ENCODE assay signal across 32 cellular contexts in genomic region chr14:49187799-49188198, GRCh38.
"Had no signal": no experiment of that assay in that cellular context is flagged by ENCODE, and none has a peak within 500 bp of the region (broad histone marks: within the 10 kb centered on the region; RNA-seq: fewer than 3 reads in every experiment).

No MANE protein-coding gene starts in this region.

- DNase-seq: naive thymus-derived CD8-positive, alpha-beta T cell; nephron progenitor cell; occipital lobe; ovary; posterior cingulate gyrus; psoas muscle; right cardiac atrium; spleen; stimulated activated CD4-positive, alpha-beta T cell treated with anti-CD3 and anti-CD28 coated beads, Interleukin-12 subunit alpha, Interleukin-12 subunit beta, amount 100 ng/mL, for 4 hours; stimulated activated CD4-positive, alpha-beta T cell treated with anti-CD3 and anti-CD28 coated beads, Interleukin-1b, Interleukin-23, amount 100 ng/mL, for 48 hours; stimulated activated CD4-positive, alpha-beta T cell treated with anti-CD3 and anti-CD28 coated beads, Interleukin-4, amount 100 ng/mL, for 1 hour; stimulated activated CD4-positive, alpha-beta T cell treated with anti-CD3 and anti-CD28 coated beads, Interleukin-4, amount 100 ng/mL, for 4 hours; stimulated activated CD8-positive, alpha-beta memory T cell treated with anti-CD3 and anti-CD28 coated beads, Interleukin-4, amount 100 ng/mL, for 48 hours; stimulated activated naive CD4-positive, alpha-beta T cell; stimulated activated naive CD8-positive, alpha-beta T cell treated with anti-CD3 and anti-CD28 coated beads, Interleukin-15, amount 100 ng/mL, for 72 hours; stimulated activated naive CD8-positive, alpha-beta T cell treated with anti-CD3 and anti-CD28 coated beads, Interleukin-15, Interleukin-2, amounts not matched to agents 100 U/mL and 50 U/mL, for 24 hours; substantia nigra; testis; tibial artery; transverse colon; upper lobe of right lung; uterus had no signal

- H3K36me3 ChIP-seq: ovary, spleen, suprapubic skin, tibial artery, transverse colon, upper lobe of right lung, uterus had no signal

- H3K27ac Mint-ChIP-seq: naive thymus-derived CD8-positive, alpha-beta T cell; natural killer cell treated with Interleukin-12 subunit alpha and Interleukin-12 subunit beta and Interleukin-15 and Interleukin-18, amount 100 ng/mL, for 72 hours; nephron progenitor cell; progenitor cell of endocrine pancreas; stimulated activated memory B cell treated with anti-CD40 and anti-IgM and Interleukin-4, amounts not matched to agents 10 μg/mL and 1 μg/mL and 100 μg/mL, for 72 hours; stimulated activated naive CD8-positive, alpha-beta T cell treated with anti-CD3 and anti-CD28 coated beads, Interleukin-15, amount 100 ng/mL, for 72 hours; type B pancreatic cell had no signal

- H3K4me1 Mint-ChIP-seq: naive thymus-derived CD8-positive, alpha-beta T cell; stimulated activated naive CD8-positive, alpha-beta T cell treated with anti-CD3 and anti-CD28 coated beads, Interleukin-15, amount 100 ng/mL, for 72 hours had no signal

- H3K27me3 Mint-ChIP-seq: natural killer cell treated with Interleukin-12 subunit alpha and Interleukin-12 subunit beta and Interleukin-15 and Interleukin-18, amount 100 ng/mL, for 72 hours; progenitor cell of endocrine pancreas; stimulated activated memory B cell treated with anti-CD40 and anti-IgM and Interleukin-4, amounts not matched to agents 10 μg/mL and 1 μg/mL and 100 μg/mL, for 72 hours; type B pancreatic cell had no signal

- H3K4me3 Mint-ChIP-seq: naive thymus-derived CD8-positive, alpha-beta T cell; natural killer cell treated with Interleukin-12 subunit alpha and Interleukin-12 subunit beta and Interleukin-15 and Interleukin-18, amount 100 ng/mL, for 72 hours; nephron progenitor cell; neural crest cell; stimulated activated memory B cell treated with anti-CD40 and anti-IgM and Interleukin-4, amounts not matched to agents 10 μg/mL and 1 μg/mL and 100 μg/mL, for 72 hours; stimulated activated naive CD8-positive, alpha-beta T cell treated with anti-CD3 and anti-CD28 coated beads, Interleukin-15, amount 100 ng/mL, for 72 hours; type B pancreatic cell had no signal

- H2AFZ ChIP-seq: parathyroid adenoma had no signal

- H3K27ac ChIP-seq: ovary, parathyroid adenoma, psoas muscle, skin epidermis, spleen, suprapubic skin, testis, tibial artery, transverse colon, upper lobe of right lung, uterus had no signal

- H3K9ac ChIP-seq: parathyroid adenoma had no signal

- H3K27me3 ChIP-seq: ovary, spleen, suprapubic skin, testis, tibial artery, transverse colon, upper lobe of right lung, uterus had no signal

- H3K36me3 Mint-ChIP-seq: naive thymus-derived CD8-positive, alpha-beta T cell; natural killer cell treated with Interleukin-12 subunit alpha and Interleukin-12 subunit beta and Interleukin-15 and Interleukin-18, amount 100 ng/mL, for 72 hours; stimulated activated memory B cell treated with anti-CD40 and anti-IgM and Interleukin-4, amounts not matched to agents 10 μg/mL and 1 μg/mL and 100 μg/mL, for 72 hours; type B pancreatic cell had no signal

- H3K4me2 ChIP-seq: smooth muscle cell had no signal

- ATAC-seq: naive thymus-derived CD8-positive, alpha-beta T cell; natural killer cell treated with Interleukin-12 subunit alpha and Interleukin-12 subunit beta and Interleukin-15 and Interleukin-18, amount 100 ng/mL, for 72 hours; psoas muscle; right cardiac atrium; sciatic nerve; stimulated activated memory B cell treated with anti-CD40 and anti-IgM and Interleukin-4, amounts not matched to agents 10 μg/mL and 1 μg/mL and 100 μg/mL, for 72 hours; stimulated activated naive CD8-positive, alpha-beta T cell treated with anti-CD3 and anti-CD28 coated beads, Interleukin-15, amount 100 ng/mL, for 72 hours; stimulated activated naive CD8-positive, alpha-beta T cell treated with anti-CD3 and anti-CD28 coated beads, Interleukin-15, Interleukin-2, amounts not matched to agents 100 U/mL and 50 U/mL, for 24 hours; upper lobe of right lung had no signal

- H3K9me3 ChIP-seq: ovary, psoas muscle, suprapubic skin, testis, transverse colon, uterus had no signal

- H3K4me1 ChIP-seq: parathyroid adenoma, psoas muscle, spleen, suprapubic skin, testis, tibial artery, transverse colon, upper lobe of right lung, uterus had no signal

- H3K79me2 ChIP-seq: parathyroid adenoma had no signal

- H3K9me3 Mint-ChIP-seq: type B pancreatic cell had no signal

- H3K4me3 ChIP-seq: ovary, psoas muscle, skin epidermis, smooth muscle cell, spleen, suprapubic skin, testis, tibial artery, transverse colon, upper lobe of right lung, uterus had no signal
